Comparison of ENCODE assay signal across 1 cellular context in genomic region chr2:85354286-85355072, GRCh38.
TF ChIP-seq lines count a peak whose summit lies in the region.

ELMOD3 (plus strand) TSS chr2:85354769; CDS start chr2:85357199, 2,430 bp downstream.
RETSAT (minus strand) TSS chr2:85354528; CDS start chr2:85354507, 21 bp downstream.

TF ChIP-seq in H1, 55 proteins besides CTCF, POLR2A, EP300 and RAD21 (continued from another document):
- TF ChIP-seq CHD1 (IDR thresholded peaks at IDR 0.05; ENCODE audit: low read depth, low read length): no peak
- TF ChIP-seq CBX5 (IDR thresholded peaks at IDR 0.05; ENCODE audit: low read depth, low read length): no peak
- TF ChIP-seq FOSL1 (IDR thresholded peaks at IDR 0.05; ENCODE audit: insufficient read depth, low read depth, low read length): no peak
- peak; percentile 51 for TF ChIP-seq KDM4A (IDR thresholded peaks at IDR 0.05; ENCODE audit: low read depth, low read length, severe bottlenecking)
- no peak for TF ChIP-seq EGR1 (IDR thresholded peaks at IDR 0.05; ENCODE audit: borderline replicate concordance, low read depth, low read length)
- 0 out of 2 replicates have a peak, but pooled peaks have one; percentile 31 for TF ChIP-seq MAX (IDR thresholded peaks at IDR 0.05)
- TF ChIP-seq YY1 (IDR thresholded peaks at IDR 0.05; ENCODE audit: low read depth, low read length): no peak
- peak; percentile 48; the same call in 1 of the 2 replicates for TF ChIP-seq PHF8 (conservative IDR thresholded peaks at IDR 0.05; ENCODE audit: low read depth, low read length)
- TF ChIP-seq CHD7 (IDR thresholded peaks at IDR 0.05; ENCODE audit: insufficient replicate concordance, low read length): no peak
- TF ChIP-seq CHD2 (IDR thresholded peaks at IDR 0.05; ENCODE audit: low read length): peak; percentile 61; the same call in 1 of the 2 replicates
- no peak for TF ChIP-seq SUZ12 (IDR thresholded peaks at IDR 0.05; ENCODE audit: low read length)
- no peak for TF ChIP-seq SP4 (IDR thresholded peaks at IDR 0.05; ENCODE audit: low read length)
- no peak for TF ChIP-seq KDM5A (IDR thresholded peaks at IDR 0.05; ENCODE audit: low read length)
- TF ChIP-seq CTBP2 (IDR thresholded peaks at IDR 0.05; ENCODE audit: borderline replicate concordance, insufficient read depth, insufficient read length, low read length): no peak
- peak; percentile 99 for TF ChIP-seq TAF1 (IDR thresholded peaks at IDR 0.05; ENCODE audit: low read depth, low read length)
- TF ChIP-seq BRCA1 (IDR thresholded peaks at IDR 0.05; ENCODE audit: low read depth, low read length): no peak
- peak; percentile 56; the same call in 1 of the 2 replicates for TF ChIP-seq NRF1 (IDR thresholded peaks at IDR 0.05; ENCODE audit: low read depth, low read length)
